ENCODE assay signal across 23 cellular contexts in genomic region chr2:3115301-3116042, GRCh38.
"Had no signal": no experiment of that assay in that cellular context is flagged by ENCODE, and none has a peak within 500 bp of the region (broad histone marks: within the 10 kb centered on the region; RNA-seq: fewer than 3 reads in every experiment).

No MANE protein-coding gene starts in this region.

- H3K36me3 ChIP-seq: ascending aorta, colonic mucosa had no signal

- DNase-seq: activated CD4-positive, alpha-beta T cell treated with anti-CD3 and anti-CD28 coated beads, Interleukin-2, amount 10 ng/mL, durations not matched to agents 7 days and 5 days; activated CD8-positive, alpha-beta T cell treated with anti-CD3 and anti-CD28 coated beads, Interleukin-2, amount 10 ng/mL, durations not matched to agents 7 days and 5 days; activated naive CD4-positive, alpha-beta T cell treated with Interleukin-2 at 50 U/mL for 16 hours; endodermal cell; foreskin melanocyte; hypothalamus; islet precursor cell; left colon; posterior cingulate gyrus; retina; stimulated activated CD4-positive, alpha-beta T cell treated with anti-CD3 and anti-CD28 coated beads, Interleukin-12 subunit alpha, Interleukin-12 subunit beta, amount 100 ng/mL, for 4 hours; stimulated activated CD4-positive, alpha-beta T cell treated with anti-CD3 and anti-CD28 coated beads, Interleukin-1b, Interleukin-23, amount 100 ng/mL, for 48 hours; stimulated activated CD8-positive, alpha-beta memory T cell treated with anti-CD3 and anti-CD28 coated beads, Interleukin-4, amount 100 ng/mL, for 48 hours; stimulated activated naive CD8-positive, alpha-beta T cell treated with anti-CD3 and anti-CD28 coated beads, Interleukin-15, Interleukin-2, amounts not matched to agents 100 U/mL and 50 U/mL, for 24 hours; trophoblast cell had no signal

- H3K27ac Mint-ChIP-seq: activated CD4-positive, alpha-beta T cell treated with anti-CD3 and anti-CD28 coated beads, Interleukin-2, amount 10 ng/mL, durations not matched to agents 7 days and 5 days; activated CD8-positive, alpha-beta T cell treated with anti-CD3 and anti-CD28 coated beads, Interleukin-2, amount 10 ng/mL, durations not matched to agents 7 days and 5 days; activated T-helper 17 cell treated with anti-CD3 and anti-CD28 coated beads, Interleukin-2, amount 50 U/mL, for 72 hours; endodermal cell; mesothelial cell of epicardium had no signal

- H3K4me1 ChIP-seq: ascending aorta, colonic mucosa had no signal

- H3K4me1 Mint-ChIP-seq: activated CD4-positive, alpha-beta T cell treated with anti-CD3 and anti-CD28 coated beads, Interleukin-2, amount 10 ng/mL, durations not matched to agents 7 days and 5 days; activated T-helper 17 cell treated with anti-CD3 and anti-CD28 coated beads, Interleukin-2, amount 50 U/mL, for 72 hours; central memory CD8-positive, alpha-beta T cell had no signal

- H3K9me3 Mint-ChIP-seq: activated T-helper 17 cell treated with anti-CD3 and anti-CD28 coated beads, Interleukin-2, amount 50 U/mL, for 72 hours; central memory CD8-positive, alpha-beta T cell had no signal

- H3K27me3 Mint-ChIP-seq: activated CD4-positive, alpha-beta T cell treated with anti-CD3 and anti-CD28 coated beads, Interleukin-2, amount 10 ng/mL, durations not matched to agents 7 days and 5 days; activated T-helper 17 cell treated with anti-CD3 and anti-CD28 coated beads, Interleukin-2, amount 50 U/mL, for 72 hours had no signal

- ATAC-seq: activated CD8-positive, alpha-beta T cell treated with anti-CD3 and anti-CD28 coated beads, Interleukin-2, amount 10 ng/mL, durations not matched to agents 7 days and 5 days; activated T-helper 17 cell treated with anti-CD3 and anti-CD28 coated beads, Interleukin-2, amount 50 U/mL, for 72 hours; left colon; stimulated activated naive CD8-positive, alpha-beta T cell treated with anti-CD3 and anti-CD28 coated beads, Interleukin-15, Interleukin-2, amounts not matched to agents 100 U/mL and 50 U/mL, for 24 hours had no signal

- H3K27me3 ChIP-seq: ascending aorta, colonic mucosa had no signal

- H3K4me3 Mint-ChIP-seq: activated CD4-positive, alpha-beta T cell treated with anti-CD3 and anti-CD28 coated beads, Interleukin-2, amount 10 ng/mL, durations not matched to agents 7 days and 5 days; activated CD8-positive, alpha-beta T cell treated with anti-CD3 and anti-CD28 coated beads, Interleukin-2, amount 10 ng/mL, durations not matched to agents 7 days and 5 days; activated T-helper 17 cell treated with anti-CD3 and anti-CD28 coated beads, Interleukin-2, amount 50 U/mL, for 72 hours; central memory CD8-positive, alpha-beta T cell; endodermal cell; mesothelial cell of epicardium; natural killer cell treated with Interleukin-12 subunit alpha and Interleukin-12 subunit beta and Interleukin-15 and Interleukin-18, amount 100 ng/mL, for 72 hours had no signal

- H3K36me3 Mint-ChIP-seq: mesothelial cell of epicardium; natural killer cell treated with Interleukin-12 subunit alpha and Interleukin-12 subunit beta and Interleukin-15 and Interleukin-18, amount 100 ng/mL, for 72 hours had no signal

- H3K27ac ChIP-seq: ascending aorta, colonic mucosa, SK-N-MC had no signal

- H3K4me3 ChIP-seq: ascending aorta, colonic mucosa, lung, SK-N-MC had no signal

- H3K9me3 ChIP-seq: ascending aorta, colonic mucosa had no signal
